21 cellular contexts compared by ENCODE assay signal in the genomic region with DNA sequence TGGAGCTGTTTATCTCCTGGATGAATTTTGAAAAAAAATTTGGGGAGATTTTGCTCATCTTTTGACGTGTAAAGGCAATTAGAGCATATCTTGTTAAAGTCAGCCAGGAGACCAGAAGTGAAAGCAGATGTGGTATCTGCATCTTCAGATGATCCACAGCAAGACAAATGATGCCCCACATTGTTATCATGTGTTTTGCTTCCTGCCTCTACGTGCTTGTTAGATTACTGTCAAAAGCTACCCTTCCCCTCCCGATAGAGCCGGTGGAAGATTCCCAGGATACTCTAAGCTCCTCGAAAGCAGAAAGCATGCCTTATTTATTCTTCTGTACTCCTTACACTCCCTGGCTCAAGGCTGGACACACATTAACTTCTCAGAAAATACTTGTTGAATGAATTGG. TPM values are rescaled to one million over a fixed set of nuclear protein-coding genes. Genes with fewer than 3 reads are reported as not detected.
DNase-seq lines count a peak whose midpoint lies in the region; ATAC-seq and TF ChIP-seq lines count a peak whose summit lies in the region.
"Had no signal": no experiment of that assay in that cellular context is flagged by ENCODE, and none has a peak within 500 bp of the region (broad histone marks: within the 10 kb centered on the region; RNA-seq: fewer than 3 reads in every experiment).

No MANE protein-coding gene starts in this region.

- POLR2A ChIA-PET in CD4-positive, alpha-beta memory T cell (lab: Charles Lee; ENCODE audit: partially characterized antibody): no interaction called here

- no peak for TF ChIP-seq POLR2A in vagina (IDR thresholded peaks at IDR 0.05)

- no peaks in the 10 kb centered on the region for H3K9me3 ChIP-seq in vagina
- no peaks in the 10 kb centered on the region for H3K9me3 ChIP-seq in CD4-positive, alpha-beta memory T cell (ENCODE audit: control insufficient read depth in 1 of 2, low read length in 2 of 2)
- H3K9me3 ChIP-seq: BE2C, Caco-2 had no signal

- no peak for ATAC-seq in SK-N-SH treated with all-trans-retinoic acid at 6 μM for 48 hours
- ATAC-seq: Right ventricle myocardium inferior had no signal

- no peak overlapping the region for H3K4me3 ChIP-seq in fibroblast of the aortic adventitia (ENCODE audit: low read depth, low read length)
- no peak overlapping the region for H3K4me3 ChIP-seq in vagina
- H3K4me3 ChIP-seq in CD4-positive, alpha-beta memory T cell (ENCODE audit: low read length in 2 of 2): no peak overlapping the region

- H3K27me3 ChIP-seq in vagina: no peaks in the 10 kb centered on the region
- no peaks in the 10 kb centered on the region for H3K27me3 ChIP-seq in CD4-positive, alpha-beta memory T cell (ENCODE audit: insufficient read depth, low read length)
- H3K27me3 ChIP-seq: BE2C had no signal

- DNase-seq in GM03348 (ENCODE audit: low spot score) (peak; percentile 22), fibroblast of the aortic adventitia (ENCODE audit: low read depth) (peak; percentile 19), vagina (ENCODE audit: extremely low spot score in 2 of 2) (peak; percentile 20 to 34), OCI-M1 (lab: John Stamatoyannopoulos, UW) (no peak), NCI-H2029 (lab: John Stamatoyannopoulos, UW) (no peak)
- DNase-seq in CD4-positive, alpha-beta memory T cell: no peak
- DNase-seq: BE2C, Caco-2, EL, HCEC 1CT, Karpas-422, NCI-H1092, NCI-H1436 treated with DMSO at 0.1 percent for 48 hours, NCI-H2029 treated with DMSO at 0.1 percent for 48 hours, NCI-H2171 treated with DMSO at 0.1 percent for 48 hours, NCI-H446 treated with DMSO at 0.1 percent for 48 hours had no signal

- H3K9me3 Mint-ChIP-seq in CD4-positive, alpha-beta memory T cell: no peaks in the 10 kb centered on the region
- H3K9me3 Mint-ChIP-seq: CD4-positive, CD25-positive, alpha-beta regulatory T cell; IgD-negative memory B cell had no signal

- intact Hi-C loops in vagina (cut with DNase I): no loop called here
- intact Hi-C loops in CD4-positive, alpha-beta memory T cell (cut with micrococcal nuclease): no loop called here

- peaks cover 0 to 4% (median under 1%) of the 10 kb centered on the region in 4 donors for H3K4me1 Mint-ChIP-seq in CD4-positive, alpha-beta memory T cell
- H3K4me1 Mint-ChIP-seq: IgD-negative memory B cell had no signal

- H3K27ac Mint-ChIP-seq in CD4-positive, alpha-beta memory T cell: peak overlapping the region in 1 of 7 donors; percentile 21
- H3K27ac Mint-ChIP-seq: CD4-positive, CD25-positive, alpha-beta regulatory T cell; IgD-negative memory B cell had no signal

- H3K4me3 Mint-ChIP-seq in CD4-positive, alpha-beta memory T cell: no peak overlapping the region
- H3K4me3 Mint-ChIP-seq: CD4-positive, CD25-positive, alpha-beta regulatory T cell; IgD-negative memory B cell had no signal

- no peaks in the 10 kb centered on the region for H3K4me1 ChIP-seq in vagina
- H3K4me1 ChIP-seq in CD4-positive, alpha-beta memory T cell (ENCODE audit: insufficient read depth, low read length): no peaks in the 10 kb centered on the region
- H3K4me1 ChIP-seq: BE2C had no signal

- no peaks in the 10 kb centered on the region for H3K36me3 Mint-ChIP-seq in CD4-positive, alpha-beta memory T cell
- H3K36me3 Mint-ChIP-seq: CD4-positive, CD25-positive, alpha-beta regulatory T cell; IgD-negative memory B cell had no signal

- no peak overlapping the region for H3K27ac ChIP-seq in vagina
- H3K27ac ChIP-seq in CD4-positive, alpha-beta memory T cell (ENCODE audit: low read depth, low read length): no peak overlapping the region

- TF ChIP-seq CTCF in fibroblast of the aortic adventitia (IDR thresholded peaks at IDR 0.05; ENCODE audit: insufficient read depth, low read length) (no peak), vagina (IDR thresholded peaks at IDR 0.05) (no peak)

- CTCF ChIA-PET in CD4-positive, alpha-beta memory T cell (lab: Charles Lee; ENCODE audit: partially characterized antibody): interaction anchor here (1.0 to 2.0 kb wide), 4 partner anchors 8 to 185 kb away, joined by 3 to 6 read pairs (median 4); no protein-coding TSS in a partner anchor

- no peaks in the 10 kb centered on the region for H3K36me3 ChIP-seq in vagina
- H3K36me3 ChIP-seq in CD4-positive, alpha-beta memory T cell (ENCODE audit: insufficient read depth, low read length): no peaks in the 10 kb centered on the region
- H3K36me3 ChIP-seq: BE2C had no signal

- no peaks in the 10 kb centered on the region for H3K27me3 Mint-ChIP-seq in CD4-positive, alpha-beta memory T cell
- H3K27me3 Mint-ChIP-seq: IgD-negative memory B cell had no signal

TF ChIP-seq in SK-N-SH treated with all-trans-retinoic acid at 6 μM for 48 hours, 23 proteins besides CTCF, POLR2A, EP300 and RAD21:
- TF ChIP-seq TCF4 (CRISPR knock-in tag; IDR thresholded peaks at IDR 0.05; ENCODE audit: borderline replicate concordance) (peak; percentile 37; the same call in 1 of the 2 replicates), ESRRG (CRISPR knock-in tag; IDR thresholded peaks at IDR 0.05) (no peak)

RNA-seq across cellular contexts. Expression of a gene that starts 12.9 kb away (rescaled TPM):
- 2.0 and 2.3 TPM in 2 replicates for total RNA-seq in fibroblast of the aortic adventitia (ENCODE audit: low replicate concordance)
- 149 TPM for total RNA-seq in vagina
- not detected for total RNA-seq in CD4-positive, alpha-beta memory T cell
- polyA plus RNA-seq in CD4-positive, alpha-beta memory T cell: not detected
- total RNA-seq: A673; CD4-positive, CD25-positive, alpha-beta regulatory T cell had no signal
- polyA plus RNA-seq: IgD-negative memory B cell had no signal

RNA-seq across cellular contexts. Expression of a gene that starts 49.2 kb away (rescaled TPM):
- total RNA-seq in fibroblast of the aortic adventitia (ENCODE audit: low replicate concordance): 11.0 and 39.9 TPM in 2 replicates
- 4.4 TPM for total RNA-seq in vagina
- 10 to 100 TPM; 12.2 to 12.4 TPM for total RNA-seq in CD4-positive, alpha-beta memory T cell
- polyA plus RNA-seq in CD4-positive, alpha-beta memory T cell: 10 to 100 TPM; 10.0 to 15.8 TPM

Comparison
In these comparisons a context has a peak if more than half of its experiments do, and no peak if none do; other contexts are left out.
1. DNase-seq: peak in GM03348 (single experiment), fibroblast of the aortic adventitia (single experiment) and vagina (2 of 2); none in OCI-M1 (single experiment), CD4-positive, alpha-beta memory T cell (0 of 5) and NCI-H2029 (single experiment).
2. RNA of a gene that starts 12.9 kb away (total RNA-seq): 149 TPM in vagina (single experiment); 2.0 to 2.3 TPM in fibroblast of the aortic adventitia and not detected in CD4-positive, alpha-beta memory T cell; every median in the first group is over 10 times any median in the second.